ENCODE assay signal across 25 cellular contexts in genomic region chr3:5032844-5033243, GRCh38.
"Had no signal": no experiment of that assay in that cellular context is flagged by ENCODE, and none has a peak within 500 bp of the region (broad histone marks: within the 10 kb centered on the region; RNA-seq: fewer than 3 reads in every experiment).

No MANE protein-coding gene starts in this region.

- H3K4me3 ChIP-seq: coronary artery, esophagus muscularis mucosa, gastroesophageal sphincter, neural progenitor cell, prostate gland, right atrium auricular region, smooth muscle cell, stomach, thyroid gland had no signal

- H3K27me3 ChIP-seq: esophagus muscularis mucosa, foreskin keratinocyte, gastroesophageal sphincter, neural progenitor cell, right atrium auricular region, stomach, thyroid gland had no signal

- H3K36me3 Mint-ChIP-seq: naive thymus-derived CD8-positive, alpha-beta T cell; neural progenitor cell had no signal

- H3K4me1 ChIP-seq: esophagus muscularis mucosa, foreskin keratinocyte, gastroesophageal sphincter, neural progenitor cell, prostate gland, right atrium auricular region, stomach, thyroid gland had no signal

- DNase-seq: dermis blood vessel endothelial cell; effector memory CD4-positive, alpha-beta T cell; foreskin keratinocyte; glutamatergic neuron; hypothalamus; kidney; naive thymus-derived CD8-positive, alpha-beta T cell; nucleus accumbens; stimulated activated CD4-positive, alpha-beta T cell treated with anti-CD3 and anti-CD28 coated beads, Interleukin-12 subunit alpha, Interleukin-12 subunit beta, amount 100 ng/mL, for 4 hours; stimulated activated CD4-positive, alpha-beta T cell treated with anti-CD3 and anti-CD28 coated beads, Interleukin-1b, Interleukin-23, amount 100 ng/mL, for 48 hours; stimulated activated CD4-positive, alpha-beta T cell treated with anti-CD3 and anti-CD28 coated beads, Interleukin-4, amount 100 ng/mL, for 1 hour; stimulated activated CD8-positive, alpha-beta memory T cell treated with anti-CD3 and anti-CD28 coated beads, Interleukin-4, amount 100 ng/mL, for 48 hours; stimulated activated naive CD4-positive, alpha-beta T cell treated with Interleukin-2 at 50 U/mL for 16 hours; stomach; thyroid gland; trophoblast cell had no signal

- H3K36me3 ChIP-seq: esophagus muscularis mucosa, gastroesophageal sphincter, neural progenitor cell, prostate gland, right atrium auricular region, stomach, thyroid gland had no signal

- H3K4me3 Mint-ChIP-seq: naive thymus-derived CD8-positive, alpha-beta T cell; neural progenitor cell had no signal

- H3K9me3 ChIP-seq: esophagus muscularis mucosa, gastroesophageal sphincter, prostate gland, right atrium auricular region, stomach, thyroid gland had no signal

- ATAC-seq: foreskin keratinocyte; gastroesophageal sphincter; left lobe of liver; naive thymus-derived CD8-positive, alpha-beta T cell; sciatic nerve had no signal

- H3K27ac Mint-ChIP-seq: naive thymus-derived CD8-positive, alpha-beta T cell; neural progenitor cell had no signal

- H3K9me3 Mint-ChIP-seq: naive thymus-derived CD8-positive, alpha-beta T cell; neural progenitor cell had no signal

- H3K27ac ChIP-seq: coronary artery, esophagus muscularis mucosa, foreskin keratinocyte, gastroesophageal sphincter, neural progenitor cell, prostate gland, right atrium auricular region, stomach, thyroid gland had no signal
